ENCODE assay signal across 7 cellular contexts in genomic region chr9:31837211-31837610, GRCh38.
"Had no signal": no experiment of that assay in that cellular context is flagged by ENCODE, and none has a peak within 500 bp of the region (broad histone marks: within the 10 kb centered on the region; RNA-seq: fewer than 3 reads in every experiment).

No MANE protein-coding gene starts in this region.

- DNase-seq: GM23248, GOT3, H7, H9, HCEC 1CT, HFFc6 had no signal

- H3K4me3 ChIP-seq: GM23248, GM23338 had no signal

- H3K27ac ChIP-seq: GM23248 had no signal
